In the genomic region with DNA sequence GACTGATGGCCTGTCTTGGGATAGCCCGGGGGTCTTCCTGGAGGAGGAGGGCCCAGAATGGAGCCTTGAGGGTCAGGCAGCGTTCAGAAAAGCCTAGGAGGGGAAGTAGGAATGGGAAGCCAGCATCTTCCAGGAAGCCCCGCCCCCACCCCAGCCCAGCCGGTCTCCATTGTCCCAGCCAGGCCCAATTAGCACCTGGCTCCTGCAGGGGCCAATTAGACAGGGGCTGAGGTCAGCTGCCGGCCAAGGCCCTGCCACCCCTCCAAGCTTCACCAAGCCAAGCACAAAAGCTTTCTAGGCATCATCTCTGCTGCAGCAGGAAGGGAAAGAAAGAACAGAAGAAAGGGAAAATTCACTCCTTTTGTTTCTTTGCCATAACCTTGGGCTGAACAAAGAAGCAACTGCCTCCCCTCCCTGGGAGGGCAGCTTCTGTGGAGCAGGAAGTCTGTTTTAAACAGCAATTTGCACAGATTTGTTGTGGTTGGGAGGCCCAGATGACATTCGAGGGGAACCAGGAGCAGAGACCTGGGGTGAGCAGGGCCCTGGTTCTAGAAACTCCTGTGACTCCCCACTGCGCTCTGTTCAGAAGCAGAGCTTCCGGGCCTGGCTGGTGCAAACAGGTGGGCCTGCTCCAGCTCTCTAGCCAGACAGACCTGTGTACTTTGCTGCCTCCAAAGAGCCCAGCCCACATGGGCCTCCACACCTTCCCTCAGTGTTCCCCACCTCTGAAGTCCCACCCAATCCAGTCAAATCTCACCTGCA, we compare ENCODE assay signal across 11 cellular contexts. TPM values are rescaled to one million over a fixed set of nuclear protein-coding genes. Genes with fewer than 3 reads are reported as not detected.
DNase-seq lines count a peak whose midpoint lies in the region; ATAC-seq and TF ChIP-seq lines count a peak whose summit lies in the region.
"Had no signal": no experiment of that assay in that cellular context is flagged by ENCODE, and none has a peak within 500 bp of the region (broad histone marks: within the 10 kb centered on the region; RNA-seq: fewer than 3 reads in every experiment).

No MANE protein-coding gene starts in this region.

- H3K27me3 ChIP-seq in lower lobe of right lung (ENCODE audit: low read depth), result no peaks in the 10 kb centered on the region

- H3K27ac Mint-ChIP-seq in activated naive CD8-positive, alpha-beta T cell treated with anti-CD3 and anti-CD28 coated beads, Interleukin-2, amount 10 ng/mL, durations not matched to agents 7 days and 5 days, result peak overlapping the region; percentile 91
- peak overlapping the region; percentile 68 to 94 (median 88) for H3K27ac Mint-ChIP-seq in naive thymus-derived CD8-positive, alpha-beta T cell
- H3K27ac Mint-ChIP-seq: T-helper 17 cell had no signal

- no peaks in the 10 kb centered on the region for H3K36me3 Mint-ChIP-seq in activated naive CD8-positive, alpha-beta T cell treated with anti-CD3 and anti-CD28 coated beads, Interleukin-2, amount 10 ng/mL, durations not matched to agents 7 days and 5 days
- no peaks in the 10 kb centered on the region for H3K36me3 Mint-ChIP-seq in naive thymus-derived CD8-positive, alpha-beta T cell

- no peak for TF ChIP-seq POLR2A in NB4 (IDR thresholded peaks at IDR 0.05; ENCODE audit: extremely low read depth, insufficient read length)

- H3K4me1 ChIP-seq in lower lobe of right lung, result peaks cover 12% of the 10 kb centered on the region

- DNase-seq in NB4 (ENCODE audit: low read depth) (peak; percentile 49), foreskin fibroblast (no peak), lower lobe of right lung (no peak)
- DNase-seq in activated naive CD8-positive, alpha-beta T cell treated with anti-CD3 and anti-CD28 coated beads, Interleukin-2, amount 10 ng/mL, durations not matched to agents 7 days and 5 days, result peak; percentile 58
- DNase-seq in naive thymus-derived CD8-positive, alpha-beta T cell, result peak in 4 of 10 donors; percentile 18 to 31 (median 26)
- DNase-seq: NCI-H510A, T-helper 17 cell had no signal

- TF ChIP-seq CTCF in GM12873 (IDR thresholded peaks at IDR 0.05; ENCODE audit: insufficient read depth, low read depth, low read length, missing control alignments), result peak; percentile 2
- TF ChIP-seq CTCF in NB4 (IDR thresholded peaks at IDR 0.05; ENCODE audit: low read depth, low read length), result no peak
- TF ChIP-seq CTCF in foreskin fibroblast (IDR thresholded peaks at IDR 0.05; ENCODE audit: low read depth, low read length), result no peak
- TF ChIP-seq CTCF in lower lobe of right lung (IDR thresholded peaks at IDR 0.05), result no peak

- H3K9me3 ChIP-seq in lower lobe of right lung, result no peaks in the 10 kb centered on the region

- no peak overlapping the region for H3K4me3 ChIP-seq in NB4 (ENCODE audit: low read depth, low read length)
- no peak overlapping the region for H3K4me3 ChIP-seq in foreskin fibroblast (ENCODE audit: low read depth in 1 of 2, low read length in 2 of 2)
- H3K4me3 ChIP-seq in lower lobe of right lung, result no peak overlapping the region

- intact Hi-C loops in lower lobe of right lung (cut with DNase I), result no loop called here

- H3K27me3 Mint-ChIP-seq in activated naive CD8-positive, alpha-beta T cell treated with anti-CD3 and anti-CD28 coated beads, Interleukin-2, amount 10 ng/mL, durations not matched to agents 7 days and 5 days, result no peaks in the 10 kb centered on the region
- no peaks in the 10 kb centered on the region for H3K27me3 Mint-ChIP-seq in naive thymus-derived CD8-positive, alpha-beta T cell

- peak; percentile 24 for ATAC-seq in activated naive CD8-positive, alpha-beta T cell treated with anti-CD3 and anti-CD28 coated beads, Interleukin-2, amount 10 ng/mL, durations not matched to agents 7 days and 5 days (ENCODE audit: low read depth)
- peak; percentile 32 to 53 for ATAC-seq in naive thymus-derived CD8-positive, alpha-beta T cell
- ATAC-seq in HG03135 (IDR thresholded peaks at IDR 0.05; ENCODE audit: unreplicated experiment) (no peak), lower lobe of right lung (no peak)
- ATAC-seq: stimulated activated naive CD8-positive, alpha-beta T cell treated with anti-CD3 and anti-CD28 coated beads, Interleukin-15, Interleukin-2, amounts not matched to agents 100 U/mL and 50 U/mL, for 24 hours; T-helper 17 cell had no signal

- H3K9me3 Mint-ChIP-seq in activated naive CD8-positive, alpha-beta T cell treated with anti-CD3 and anti-CD28 coated beads, Interleukin-2, amount 10 ng/mL, durations not matched to agents 7 days and 5 days, result no peaks in the 10 kb centered on the region
- no peaks in the 10 kb centered on the region for H3K9me3 Mint-ChIP-seq in naive thymus-derived CD8-positive, alpha-beta T cell

- no peaks in the 10 kb centered on the region for H3K36me3 ChIP-seq in lower lobe of right lung

- H3K4me3 Mint-ChIP-seq in activated naive CD8-positive, alpha-beta T cell treated with anti-CD3 and anti-CD28 coated beads, Interleukin-2, amount 10 ng/mL, durations not matched to agents 7 days and 5 days, result peak overlapping the region; percentile 39
- H3K4me3 Mint-ChIP-seq in naive thymus-derived CD8-positive, alpha-beta T cell, result peak overlapping the region in 5 of 10 donors; percentile 23 to 59 (median 33)
- H3K4me3 Mint-ChIP-seq: T-helper 17 cell had no signal

- H3K4me1 Mint-ChIP-seq in activated naive CD8-positive, alpha-beta T cell treated with anti-CD3 and anti-CD28 coated beads, Interleukin-2, amount 10 ng/mL, durations not matched to agents 7 days and 5 days, result peaks cover 54% of the 10 kb centered on the region
- H3K4me1 Mint-ChIP-seq in naive thymus-derived CD8-positive, alpha-beta T cell, result peaks cover 24 to 62% (median 56%) of the 10 kb centered on the region in 4 donors

- no peak overlapping the region for H3K27ac ChIP-seq in lower lobe of right lung

- POLR2A ChIA-PET in activated naive CD8-positive, alpha-beta T cell treated with anti-CD3 and anti-CD28 coated beads, Interleukin-2, amount 10 ng/mL, durations not matched to agents 7 days and 5 days (lab: Charles Lee), result interaction anchor here (0.6 to 1.1 kb wide), 3 partner anchors 11 to 369 kb away, joined by 3 to 7 read pairs (median 5); no protein-coding TSS in a partner anchor
- POLR2A ChIA-PET in naive thymus-derived CD8-positive, alpha-beta T cell (lab: Charles Lee), result interaction anchor here (0.9 to 1.2 kb wide), 4 partner anchors 10 to 265 kb away, joined by 3 to 4 read pairs (median 3); no protein-coding TSS in a partner anchor

RNA-seq across cellular contexts. Expression of a gene that starts 47.7 kb away (rescaled TPM):
- not detected for total RNA-seq in activated naive CD8-positive, alpha-beta T cell treated with anti-CD3 and anti-CD28 coated beads, Interleukin-2, amount 10 ng/mL, durations not matched to agents 7 days and 5 days
- total RNA-seq in naive thymus-derived CD8-positive, alpha-beta T cell, result not detected
- polyA plus RNA-seq in naive thymus-derived CD8-positive, alpha-beta T cell, result not detected
- total RNA-seq in lower lobe of right lung, result 0.59 TPM
- total RNA-seq: G401, T-helper 17 cell had no signal

Comparison
In these comparisons a context has a peak if more than half of its experiments do, and no peak if none do; other contexts are left out.
1. DNase-seq: peak in NB4 (single experiment) and activated naive CD8-positive, alpha-beta T cell treated with anti-CD3 and anti-CD28 coated beads, Interleukin-2, amount 10 ng/mL, durations not matched to agents 7 days and 5 days (single experiment); none in foreskin fibroblast (0 of 2) and lower lobe of right lung (single experiment).
2. ATAC-seq: peak in activated naive CD8-positive, alpha-beta T cell treated with anti-CD3 and anti-CD28 coated beads, Interleukin-2, amount 10 ng/mL, durations not matched to agents 7 days and 5 days (single experiment) and naive thymus-derived CD8-positive, alpha-beta T cell (2 of 2); none in HG03135 (single experiment) and lower lobe of right lung (0 of 2).